In genomic region chr6:26478985-26479278, GRCh38 we compare ENCODE assay signal across 1 cellular context.
TF ChIP-seq lines count a peak whose summit lies in the region.

No MANE protein-coding gene starts in this region.

TF ChIP-seq in IMR-90, 13 proteins besides CTCF, POLR2A, EP300 and RAD21:
- TF ChIP-seq RCOR1 (IDR thresholded peaks at IDR 0.05; ENCODE audit: insufficient replicate concordance, low read length) (no peak), ELK1 (IDR thresholded peaks at IDR 0.05; ENCODE audit: borderline replicate concordance, low read depth, low read length) (no peak), FOS (IDR thresholded peaks at IDR 0.05; ENCODE audit: low read depth, low read length) (no peak), MAZ (IDR thresholded peaks at IDR 0.05; ENCODE audit: borderline replicate concordance, low read depth, low read length) (no peak), CHD1 (IDR thresholded peaks at IDR 0.05; ENCODE audit: low read depth, low read length) (no peak), NFE2L2 (IDR thresholded peaks at IDR 0.05; ENCODE audit: low read depth, low read length) (no peak), CEBPB (IDR thresholded peaks at IDR 0.05; ENCODE audit: low read depth, low read length) (no peak), MAFK (IDR thresholded peaks at IDR 0.05; ENCODE audit: low read depth, low read length) (no peak), BHLHE40 (IDR thresholded peaks at IDR 0.05; ENCODE audit: low read depth, low read length) (no peak), SMC3 (IDR thresholded peaks at IDR 0.05; ENCODE audit: low read depth, low read length) (no peak), USF2 (IDR thresholded peaks at IDR 0.05; ENCODE audit: low read depth, low read length) (no peak), RFX5 (IDR thresholded peaks at IDR 0.05; ENCODE audit: low read depth, low read length) (no peak), MXI1 (IDR thresholded peaks at IDR 0.05; ENCODE audit: borderline replicate concordance, low read depth, low read length) (no peak)
TF ChIP-seq in IMR-90: peak in this region for 0.
